20 cellular contexts compared by ENCODE assay signal in the genomic region with DNA sequence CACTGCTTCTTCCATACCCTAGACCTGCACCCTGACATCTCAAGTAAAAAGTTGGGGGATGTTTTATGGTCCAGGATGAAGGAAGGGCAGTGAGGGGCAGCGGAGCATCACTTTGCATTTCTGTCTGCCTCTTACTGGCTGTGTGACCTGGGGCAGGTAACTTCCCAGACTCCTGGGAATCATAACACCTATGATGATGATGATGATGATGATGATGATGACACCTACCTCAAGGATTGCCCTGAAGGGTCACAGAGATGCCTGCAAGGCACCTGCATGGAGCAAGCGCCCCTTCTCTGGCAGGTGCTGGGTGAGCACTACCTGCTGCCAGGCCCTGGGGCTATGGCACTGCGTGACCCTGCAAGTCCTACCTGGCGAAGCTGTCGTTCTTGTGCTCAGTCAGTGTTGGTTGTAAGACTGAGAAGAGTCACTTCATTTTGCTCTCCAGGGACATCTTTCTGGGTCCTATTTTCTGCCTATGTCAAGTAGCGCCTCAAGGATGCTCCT. TPM values are rescaled to one million over a fixed set of nuclear protein-coding genes. Genes with fewer than 3 reads are reported as not detected.
"Had no signal": no experiment of that assay in that cellular context is flagged by ENCODE, and none has a peak within 500 bp of the region (broad histone marks: within the 10 kb centered on the region; RNA-seq: fewer than 3 reads in every experiment).

No MANE protein-coding gene starts in this region.

- ATAC-seq: K562 had no signal

- DNase-seq: Kasumi-1, MM.1S, NCI-H1092 treated with DMSO at 0.1 percent for 48 hours, NCI-H1436, NCI-H187 treated with DMSO at 0.1 percent for 48 hours, NCI-H2029 treated with DMSO at 0.1 percent for 48 hours, NCI-H2171, NCI-H226, NCI-H446, NCI-H510A, NCI-H524 treated with DMSO at 0.1 percent for 48 hours, NCI-H69, NCI-H774, SK-N-SH, SW 1271 had no signal

- H3K36me3 Mint-ChIP-seq: IgD-negative memory B cell had no signal

- H3K9me3 Mint-ChIP-seq: IgD-negative memory B cell had no signal

- H3K27ac Mint-ChIP-seq: IgD-negative memory B cell had no signal

- H3K4me3 Mint-ChIP-seq: IgD-negative memory B cell had no signal

RNA-seq across cellular contexts. Expression of gene STH, which starts 46.2 kb away (rescaled TPM):
- total RNA-seq: HT-29, K562, M059J, SK-MEL-5 had no signal
